Comparison of ENCODE assay signal across 35 cellular contexts in genomic region chr11:78909386-78909785, GRCh38.
"Had no signal": no experiment of that assay in that cellular context is flagged by ENCODE, and none has a peak within 500 bp of the region (broad histone marks: within the 10 kb centered on the region; RNA-seq: fewer than 3 reads in every experiment).

No MANE protein-coding gene starts in this region.

- DNase-seq: activated CD4-positive, alpha-beta memory T cell treated with anti-CD3 and anti-CD28 coated beads, Interleukin-2, amount 10 ng/mL, durations not matched to agents 7 days and 5 days; activated CD4-positive, alpha-beta T cell treated with anti-CD3 and anti-CD28 coated beads for 1 hour; activated CD4-positive, alpha-beta T cell treated with anti-CD3 and anti-CD28 coated beads for 36 hours; activated CD4-positive, alpha-beta T cell treated with anti-CD3 and anti-CD28 coated beads for 48 hours; activated CD4-positive, alpha-beta T cell treated with anti-CD3 and anti-CD28 coated beads, Interleukin-2, amount 10 ng/mL, durations not matched to agents 7 days and 5 days; activated CD4-positive, alpha-beta T cell treated with anti-CD3 and anti-CD28 coated beads, Interleukin-2, amount 50 U/mL, for 48 hours; activated CD4-positive, CD25-positive, alpha-beta regulatory T cell; activated CD8-positive, alpha-beta memory T cell treated with anti-CD3 and anti-CD28 coated beads for 24 hours; activated CD8-positive, alpha-beta memory T cell treated with anti-CD3 and anti-CD28 coated beads, Interleukin-2, amount 10 ng/mL, durations not matched to agents 7 days and 5 days; activated CD8-positive, alpha-beta memory T cell treated with anti-CD3 and anti-CD28 coated beads, Interleukin-2, amount 50 U/mL, for 48 hours; activated CD8-positive, alpha-beta T cell treated with anti-CD3 and anti-CD28 coated beads, Interleukin-2, amount 10 ng/mL, durations not matched to agents 7 days and 5 days; activated effector memory CD4-positive, alpha-beta T cell treated with anti-CD3 and anti-CD28 coated beads, Interleukin-2, amount 50 U/mL, for 16 hours; activated gamma-delta T cell treated with Interleukin-2 at 50 U/mL for 16 hours; activated naive CD4-positive, alpha-beta T cell; activated naive CD4-positive, alpha-beta T cell treated with anti-CD3 and anti-CD28 coated beads for 36 hours; activated naive CD4-positive, alpha-beta T cell treated with anti-CD3 and anti-CD28 coated beads, Interleukin-2, amount 50 U/mL, for 16 hours; activated naive CD8-positive, alpha-beta T cell treated with anti-CD3 and anti-CD28 coated beads for 36 hours; activated T-cell treated with anti-CD3 and anti-CD28 coated beads, Interleukin-2, amount 50 U/mL, for 24 hours; activated T-cell treated with anti-CD3 and anti-CD28 coated beads, Interleukin-2, amount 50 U/mL, for 48 hours; adrenal gland; amniotic stem cell; aorta; body of pancreas; brain microvascular endothelial cell; central memory CD4-positive, alpha-beta T cell; T-helper 1 cell; T-helper 2 cell; T-helper 9 cell had no signal

- ATAC-seq: activated CD4-positive, alpha-beta T cell treated with anti-CD3 and anti-CD28 coated beads for 36 hours; activated CD4-positive, CD25-positive, alpha-beta regulatory T cell treated with anti-CD3 and anti-CD28 coated beads, Interleukin-2, amount 50 U/mL, for 24 hours; activated CD8-positive, alpha-beta memory T cell treated with anti-CD3 and anti-CD28 coated beads, Interleukin-2, amount 10 ng/mL, durations not matched to agents 7 days and 5 days; activated CD8-positive, alpha-beta T cell treated with anti-CD3 and anti-CD28 coated beads, Interleukin-2, amount 10 ng/mL, durations not matched to agents 7 days and 5 days; activated naive CD4-positive, alpha-beta T cell treated with anti-CD3 and anti-CD28 coated beads, Interleukin-2, amount 50 U/mL, for 72 hours; body of pancreas; WTC11 had no signal

- H3K4me3 ChIP-seq: adrenal gland, body of pancreas, breast epithelium had no signal

- H3K4me3 Mint-ChIP-seq: activated CD4-positive, alpha-beta memory T cell treated with anti-CD3 and anti-CD28 coated beads, Interleukin-2, amount 10 ng/mL, durations not matched to agents 7 days and 5 days; activated CD4-positive, alpha-beta T cell treated with anti-CD3 and anti-CD28 coated beads for 36 hours; activated CD4-positive, alpha-beta T cell treated with anti-CD3 and anti-CD28 coated beads, Interleukin-2, amount 10 ng/mL, durations not matched to agents 7 days and 5 days; activated CD8-positive, alpha-beta memory T cell treated with anti-CD3 and anti-CD28 coated beads, Interleukin-2, amount 10 ng/mL, durations not matched to agents 7 days and 5 days; activated CD8-positive, alpha-beta T cell treated with anti-CD3 and anti-CD28 coated beads, Interleukin-2, amount 10 ng/mL, durations not matched to agents 7 days and 5 days; activated naive CD4-positive, alpha-beta T cell treated with anti-CD3 and anti-CD28 coated beads for 36 hours; activated naive CD8-positive, alpha-beta T cell treated with anti-CD3 and anti-CD28 coated beads for 36 hours; activated T-cell treated with anti-CD3 and anti-CD28 coated beads, Interleukin-2, amount 50 U/mL, for 24 hours; T-helper 1 cell treated with Interleukin-12 subunit alpha and Interleukin-12 subunit beta and Interleukin-4 antibody, amounts not matched to agents 30 μg/mL and 1 μg/mL, for 36 hours; T-helper 2 cell treated with Interferon-gamma antibody and Interleukin-4, amounts not matched to agents 5 μg/mL and 100 μg/mL, for 36 hours; WTC11 had no signal

- H3K9me3 ChIP-seq: adrenal gland, body of pancreas, breast epithelium had no signal

- H3K36me3 ChIP-seq: adrenal gland, brain microvascular endothelial cell, breast epithelium, WERI-Rb-1 had no signal

- H3K4me1 Mint-ChIP-seq: activated CD4-positive, alpha-beta memory T cell treated with anti-CD3 and anti-CD28 coated beads, Interleukin-2, amount 10 ng/mL, durations not matched to agents 7 days and 5 days; activated CD4-positive, alpha-beta T cell treated with anti-CD3 and anti-CD28 coated beads for 36 hours; activated CD4-positive, alpha-beta T cell treated with anti-CD3 and anti-CD28 coated beads, Interleukin-2, amount 10 ng/mL, durations not matched to agents 7 days and 5 days; activated CD8-positive, alpha-beta memory T cell treated with anti-CD3 and anti-CD28 coated beads, Interleukin-2, amount 10 ng/mL, durations not matched to agents 7 days and 5 days; activated naive CD8-positive, alpha-beta T cell treated with anti-CD3 and anti-CD28 coated beads for 36 hours had no signal

- H3K4me1 ChIP-seq: adrenal gland, breast epithelium had no signal

- H3K27me3 Mint-ChIP-seq: activated CD4-positive, alpha-beta memory T cell treated with anti-CD3 and anti-CD28 coated beads, Interleukin-2, amount 10 ng/mL, durations not matched to agents 7 days and 5 days; activated CD8-positive, alpha-beta memory T cell treated with anti-CD3 and anti-CD28 coated beads, Interleukin-2, amount 10 ng/mL, durations not matched to agents 7 days and 5 days; activated T-cell treated with anti-CD3 and anti-CD28 coated beads, Interleukin-2, amount 50 U/mL, for 24 hours had no signal

- H3K27ac Mint-ChIP-seq: activated CD4-positive, alpha-beta memory T cell treated with anti-CD3 and anti-CD28 coated beads, Interleukin-2, amount 10 ng/mL, durations not matched to agents 7 days and 5 days; activated CD4-positive, alpha-beta T cell treated with anti-CD3 and anti-CD28 coated beads for 36 hours; activated CD4-positive, alpha-beta T cell treated with anti-CD3 and anti-CD28 coated beads, Interleukin-2, amount 10 ng/mL, durations not matched to agents 7 days and 5 days; activated CD8-positive, alpha-beta memory T cell treated with anti-CD3 and anti-CD28 coated beads, Interleukin-2, amount 10 ng/mL, durations not matched to agents 7 days and 5 days; activated CD8-positive, alpha-beta T cell treated with anti-CD3 and anti-CD28 coated beads, Interleukin-2, amount 10 ng/mL, durations not matched to agents 7 days and 5 days; activated naive CD4-positive, alpha-beta T cell treated with anti-CD3 and anti-CD28 coated beads for 36 hours; activated naive CD4-positive, alpha-beta T cell treated with anti-CD3 and anti-CD28 coated beads, Interleukin-2, amount 50 U/mL, for 72 hours; activated naive CD8-positive, alpha-beta T cell treated with anti-CD3 and anti-CD28 coated beads for 36 hours; activated T-cell treated with anti-CD3 and anti-CD28 coated beads, Interleukin-2, amount 50 U/mL, for 24 hours; T-helper 1 cell treated with Interleukin-12 subunit alpha and Interleukin-12 subunit beta and Interleukin-4 antibody, amounts not matched to agents 30 μg/mL and 1 μg/mL, for 36 hours; T-helper 2 cell treated with Interferon-gamma antibody and Interleukin-4, amounts not matched to agents 5 μg/mL and 100 μg/mL, for 36 hours; WTC11 had no signal

- H3K27me3 ChIP-seq: adrenal gland, body of pancreas, brain microvascular endothelial cell, breast epithelium had no signal

- H3K9me3 Mint-ChIP-seq: activated CD4-positive, alpha-beta memory T cell treated with anti-CD3 and anti-CD28 coated beads, Interleukin-2, amount 10 ng/mL, durations not matched to agents 7 days and 5 days; activated CD4-positive, alpha-beta T cell treated with anti-CD3 and anti-CD28 coated beads, Interleukin-2, amount 10 ng/mL, durations not matched to agents 7 days and 5 days; activated naive CD4-positive, alpha-beta T cell treated with anti-CD3 and anti-CD28 coated beads for 36 hours; activated naive CD4-positive, alpha-beta T cell treated with anti-CD3 and anti-CD28 coated beads, Interleukin-2, amount 50 U/mL, for 72 hours; activated naive CD8-positive, alpha-beta T cell treated with anti-CD3 and anti-CD28 coated beads for 36 hours; activated T-cell treated with anti-CD3 and anti-CD28 coated beads, Interleukin-2, amount 50 U/mL, for 24 hours; T-helper 1 cell treated with Interleukin-12 subunit alpha and Interleukin-12 subunit beta and Interleukin-4 antibody, amounts not matched to agents 30 μg/mL and 1 μg/mL, for 36 hours; T-helper 2 cell treated with Interferon-gamma antibody and Interleukin-4, amounts not matched to agents 5 μg/mL and 100 μg/mL, for 36 hours; WTC11 had no signal

- H3K27ac ChIP-seq: adrenal gland, body of pancreas, brain microvascular endothelial cell, breast epithelium, WERI-Rb-1 had no signal

- H3K36me3 Mint-ChIP-seq: activated CD8-positive, alpha-beta memory T cell treated with anti-CD3 and anti-CD28 coated beads, Interleukin-2, amount 10 ng/mL, durations not matched to agents 7 days and 5 days; activated naive CD4-positive, alpha-beta T cell treated with anti-CD3 and anti-CD28 coated beads, Interleukin-2, amount 50 U/mL, for 72 hours; activated naive CD8-positive, alpha-beta T cell treated with anti-CD3 and anti-CD28 coated beads for 36 hours; WTC11 had no signal
